ENCODE assay signal across 8 cellular contexts in genomic region chr2:96637385-96638143, GRCh38. TPM values are rescaled to one million over a fixed set of nuclear protein-coding genes. Genes with fewer than 3 reads are reported as not detected.
DNase-seq lines count a peak whose midpoint lies in the region; ATAC-seq and TF ChIP-seq lines count a peak whose summit lies in the region.

No MANE protein-coding gene starts in this region.

- no peak overlapping the region for H2AFZ ChIP-seq in OCI-LY1 (ENCODE audit: low read length)

- no peaks in the 10 kb centered on the region for H3K9me3 ChIP-seq in BE2C
- no peaks in the 10 kb centered on the region for H3K9me3 ChIP-seq in OCI-LY1 (ENCODE audit: low read length)
- H3K9me3 ChIP-seq in esophagus (ENCODE audit: control insufficient read depth in 2 of 2, insufficient read depth in 1 of 2, low read depth in 1 of 2, low read length in 1 of 2) = no peaks in the 10 kb centered on the region
- no peaks in the 10 kb centered on the region for H3K9me3 ChIP-seq in muscle layer of colon (ENCODE audit: low read length)

- 0 to 1% methylated on average over 46 to 50 of the region's 50 CpGs for WGBS in esophagus, 2 donors

- TF ChIP-seq CTCF in BE2C (IDR thresholded peaks at IDR 0.05; ENCODE audit: low read depth, low read length) (no peak), OCI-LY1 (IDR thresholded peaks at IDR 0.05; ENCODE audit: low read length) (no peak)

- peak; percentile 75 for DNase-seq in BE2C
- peak; percentile 75 for DNase-seq in GM19238 (ENCODE audit: insufficient read length, low spot score)
- peak; percentile 81 for DNase-seq in activated T-cell treated with anti-CD3 and anti-CD28 coated beads for 48 hours (ENCODE audit: low read depth)
- DNase-seq in stimulated activated CD8-positive, alpha-beta memory T cell treated with anti-CD3 and anti-CD28 coated beads, Interleukin-7, amount 100 ng/mL, for 1 hour (ENCODE audit: low read depth in 2 of 2) = peak; percentile 55 to 57

- peak overlapping the region; percentile 90 for H3K9ac ChIP-seq in OCI-LY1 (ENCODE audit: low read length)
- peak overlapping the region; percentile 76 for H3K9ac ChIP-seq in muscle layer of colon (ENCODE audit: low read length)

- H3K36me3 ChIP-seq in BE2C (no peaks in the 10 kb centered on the region), OCI-LY1 (ENCODE audit: insufficient read depth, low read length) (peaks cover 29% of the 10 kb centered on the region; the same call in 1 of the 2 replicates), esophagus (ENCODE audit: control insufficient read depth in 2 of 2, insufficient read depth in 2 of 2, low read length in 1 of 2) (no peaks in the 10 kb centered on the region), muscle layer of colon (ENCODE audit: insufficient read depth, low read length) (peaks cover 7% of the 10 kb centered on the region)

- H3K79me2 ChIP-seq in OCI-LY1 (ENCODE audit: insufficient read depth, low read length) = peaks cover 12% of the 10 kb centered on the region; the same call in 1 of the 2 replicates

- H3K27ac ChIP-seq in OCI-LY1 (ENCODE audit: low read depth, low read length, poor library complexity, severe bottlenecking) (peak overlapping the region; percentile 55), esophagus (ENCODE audit: low read depth in 2 of 2, low read length in 1 of 2) (peak overlapping the region; percentile 95 to 96), muscle layer of colon (ENCODE audit: low read depth, low read length) (peak overlapping the region; percentile 98)

- H3K4me3 ChIP-seq in BE2C (ENCODE audit: low read depth, low read length) = peak overlapping the region; percentile 72
- peak overlapping the region; percentile 91 for H3K4me3 ChIP-seq in OCI-LY1 (ENCODE audit: low read depth, low read length, poor library complexity, severe bottlenecking)
- peak overlapping the region; percentile 72 to 76 for H3K4me3 ChIP-seq in esophagus (ENCODE audit: low read depth in 1 of 2, low read length in 2 of 2)
- H3K4me3 ChIP-seq in muscle layer of colon (ENCODE audit: low read depth in 1 of 2, low read length in 2 of 2) = peak overlapping the region; percentile 78 to 83

- peak overlapping the region; percentile 88 for H3K4me2 ChIP-seq in OCI-LY1 (ENCODE audit: low read length)

- H3K4me1 ChIP-seq in BE2C = no peaks in the 10 kb centered on the region
- H3K4me1 ChIP-seq in OCI-LY1 (ENCODE audit: insufficient read depth, low read length, severe bottlenecking) = peaks cover 24% of the 10 kb centered on the region
- H3K4me1 ChIP-seq in esophagus (ENCODE audit: control insufficient read depth in 2 of 2, insufficient read depth in 2 of 2, low read length in 1 of 2) = peaks cover 2 to 4% of the 10 kb centered on the region in 2 donors
- peaks cover 30% of the 10 kb centered on the region for H3K4me1 ChIP-seq in muscle layer of colon (ENCODE audit: insufficient read depth, low read length)

- H3K9me2 ChIP-seq in OCI-LY1 (ENCODE audit: low read depth, low read length) = no peaks in the 10 kb centered on the region

- no peaks in the 10 kb centered on the region for H3K27me3 ChIP-seq in BE2C
- no peaks in the 10 kb centered on the region for H3K27me3 ChIP-seq in OCI-LY1 (ENCODE audit: insufficient read depth, low read length)
- no peaks in the 10 kb centered on the region for H3K27me3 ChIP-seq in esophagus (ENCODE audit: control insufficient read depth in 1 of 2, insufficient read depth in 2 of 2, low read length in 2 of 2)
- no peaks in the 10 kb centered on the region for H3K27me3 ChIP-seq in muscle layer of colon (ENCODE audit: control insufficient read depth in 1 of 2, insufficient read depth in 2 of 2, low read length in 2 of 2)

- H4K20me1 ChIP-seq in OCI-LY1 (ENCODE audit: insufficient read depth, low read length) = no peaks in the 10 kb centered on the region

- peak; percentile 62 for ATAC-seq in HG03378 (IDR thresholded peaks at IDR 0.05; ENCODE audit: unreplicated experiment)

- H3F3A ChIP-seq in OCI-LY1 (ENCODE audit: insufficient read depth, low read length) = no peaks in the 10 kb centered on the region

RNA-seq across cellular contexts. Expression of gene KANSL3, which starts 0.5 kb away (rescaled TPM):
- 17.8 TPM for polyA plus RNA-seq in BE2C (2012; ENCODE audit: insufficient read depth, insufficient read length, low read depth)
- polyA plus RNA-seq in esophagus = 10 to 100 TPM; 11.9 to 17.2 TPM

RNA-seq across cellular contexts. Expression of gene FER1L5, which starts 5.0 kb away (rescaled TPM):
- polyA plus RNA-seq in BE2C (2012; ENCODE audit: insufficient read depth, insufficient read length, low read depth) = not detected
- under 1 TPM; 0.02 to 0.20 TPM for polyA plus RNA-seq in esophagus

Comparison
In these comparisons a context has a peak if more than half of its experiments do, and no peak if none do; other contexts are left out.
1. Peak in every context shown above with its lines: DNase-seq, ATAC-seq, H3K4me3 ChIP-seq and H3K27ac ChIP-seq.